ENCODE assay signal across 21 cellular contexts in the genomic region with DNA sequence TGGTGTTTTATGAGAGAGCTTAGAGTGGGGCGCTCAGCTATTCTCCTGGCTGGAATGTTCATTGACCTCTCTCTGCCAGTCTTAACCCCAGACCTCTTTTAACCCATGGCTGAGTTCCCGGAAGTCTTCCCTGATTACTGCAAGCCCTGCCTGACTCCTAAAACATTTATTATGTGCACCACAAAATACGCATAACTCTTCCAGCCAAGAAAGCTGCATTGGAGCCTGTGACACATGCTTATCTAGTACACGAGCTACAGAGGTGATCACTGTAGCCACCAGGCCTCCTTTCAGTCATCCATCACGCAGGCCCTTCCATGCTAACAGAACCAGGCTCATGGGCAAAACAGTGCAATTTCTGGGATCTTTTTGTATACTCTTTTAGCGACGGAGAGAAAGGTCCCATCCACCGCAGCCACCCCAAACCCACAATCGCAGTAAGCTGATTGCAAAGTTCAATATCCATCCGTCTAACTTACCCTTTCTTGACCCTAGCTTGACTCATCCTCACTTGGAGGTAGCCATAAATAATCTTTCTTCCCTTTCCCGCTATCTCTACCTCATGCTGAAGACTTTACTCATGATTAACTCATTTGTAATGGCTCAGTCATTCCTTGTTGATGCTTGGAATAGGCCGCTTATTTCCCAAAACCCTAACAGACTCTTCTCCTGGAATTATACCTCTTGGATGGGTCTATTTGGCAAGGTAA.
"Had no signal": no experiment of that assay in that cellular context is flagged by ENCODE, and none has a peak within 500 bp of the region (broad histone marks: within the 10 kb centered on the region; RNA-seq: fewer than 3 reads in every experiment).

No MANE protein-coding gene starts in this region.

- H3K36me3 ChIP-seq: heart right ventricle, pancreas, suprapubic skin, thyroid gland, upper lobe of left lung, uterus had no signal

- H3K27ac ChIP-seq: coronary artery, dorsolateral prefrontal cortex, heart right ventricle, pancreas, suprapubic skin, thyroid gland, upper lobe of left lung, uterus had no signal

- H3K4me3 Mint-ChIP-seq: natural killer cell had no signal

- FAIRE-seq: frontal cortex, islet of Langerhans, pancreas, small intestine had no signal

- H3K9me3 ChIP-seq: pancreas, suprapubic skin, thyroid gland, uterus had no signal

- DNase-seq: dorsolateral prefrontal cortex; effector CD8-positive, alpha-beta T cell; heart right ventricle; hypothalamus; kidney glomerular epithelial cell; natural killer cell; occipital lobe; pancreas; right cardiac atrium; small intestine; stimulated activated CD4-positive, alpha-beta T cell treated with anti-CD3 and anti-CD28 coated beads, Interleukin-2, amount 100 ng/mL, for 48 hours; stimulated activated naive CD4-positive, alpha-beta T cell treated with Interleukin-2 at 50 U/mL for 16 hours; thyroid gland; upper lobe of left lung; uterus had no signal

- H3K4me1 Mint-ChIP-seq: natural killer cell had no signal

- H3K27ac Mint-ChIP-seq: natural killer cell, progenitor cell of endocrine pancreas had no signal

- H3K27me3 ChIP-seq: dorsolateral prefrontal cortex, pancreas, thyroid gland, upper lobe of left lung, uterus had no signal

- ATAC-seq: heart right ventricle, left lobe of liver, natural killer cell, pancreas, right cardiac atrium had no signal

- H3K4me3 ChIP-seq: coronary artery, dorsolateral prefrontal cortex, heart right ventricle, pancreas, suprapubic skin, thyroid gland, upper lobe of left lung, uterus had no signal

- H3K4me1 ChIP-seq: heart right ventricle, pancreas, suprapubic skin, thyroid gland, upper lobe of left lung, uterus had no signal
